Comparison of ENCODE assay signal across 1 cellular context in genomic region chr7:4100148-4100547, GRCh38.
TF ChIP-seq lines count a peak whose summit lies in the region.

No MANE protein-coding gene starts in this region.

TF ChIP-seq in H1, 55 proteins besides CTCF, POLR2A, EP300 and RAD21:
- TF ChIP-seq CHD7 (IDR thresholded peaks at IDR 0.05; ENCODE audit: insufficient replicate concordance, low read length), result no peak
- TF ChIP-seq BRCA1 (IDR thresholded peaks at IDR 0.05; ENCODE audit: low read depth, low read length), result no peak
- TF ChIP-seq ATF2 (IDR thresholded peaks at IDR 0.05; ENCODE audit: low read length), result no peak
- TF ChIP-seq GABPA (IDR thresholded peaks at IDR 0.05; ENCODE audit: borderline replicate concordance, insufficient read depth, low read length), result no peak
- TF ChIP-seq JUN (IDR thresholded peaks at IDR 0.05; ENCODE audit: low read depth, low read length), result no peak
- TF ChIP-seq SIN3A (conservative IDR thresholded peaks at IDR 0.05 in 1 of 2, IDR thresholded peaks at IDR 0.05 in 1 of 2; ENCODE audit: low read depth in 1 of 2, low read length in 2 of 2), result no peak
- no peak for TF ChIP-seq EGR1 (IDR thresholded peaks at IDR 0.05; ENCODE audit: borderline replicate concordance, low read depth, low read length)
